Comparison of ENCODE assay signal across 13 cellular contexts in the genomic region with DNA sequence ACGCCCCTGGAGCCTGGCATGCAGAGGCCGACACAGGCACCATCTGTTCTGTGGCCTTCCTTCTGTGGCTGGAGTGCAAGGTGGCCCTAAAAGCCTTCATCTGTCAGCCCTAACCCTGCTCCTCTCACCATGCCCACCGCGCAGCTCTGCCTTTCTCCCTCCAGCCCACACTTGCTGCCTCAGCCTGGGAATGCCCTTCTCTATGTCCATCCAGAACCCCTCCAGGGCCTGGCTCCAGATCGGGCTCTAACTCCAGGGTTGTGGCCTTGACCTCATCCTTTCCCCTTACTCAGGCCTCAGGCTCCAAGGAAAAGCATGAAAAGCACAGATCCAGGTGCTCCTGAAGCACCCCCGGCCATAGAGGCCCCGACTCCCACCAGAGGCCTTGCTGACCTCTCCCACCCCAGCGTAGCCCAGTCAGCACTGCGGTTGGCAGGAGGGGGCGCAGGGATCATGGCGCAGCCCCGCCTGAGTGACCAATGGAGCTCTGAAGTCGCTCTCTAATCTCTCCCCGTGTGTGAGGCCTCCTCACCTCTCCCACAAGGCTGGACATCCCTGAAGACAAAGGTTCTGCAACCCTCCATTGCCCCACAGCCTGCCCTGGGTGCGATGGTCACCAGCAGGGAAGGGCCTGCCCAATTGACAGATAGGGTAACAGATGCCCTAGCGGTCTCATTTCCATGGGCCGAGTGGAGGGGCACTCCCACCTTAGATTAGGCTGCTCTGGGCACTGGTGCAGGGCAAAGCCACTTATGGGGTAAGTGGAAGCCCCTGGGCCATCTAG. TPM values are rescaled to one million over a fixed set of nuclear protein-coding genes. Genes with fewer than 3 reads are reported as not detected.
A peak's percentile ranks its signal among the peaks of the same experiment; 100 is the strongest.
DNase-seq lines count a peak whose midpoint lies in the region; ATAC-seq and TF ChIP-seq lines count a peak whose summit lies in the region.
"Had no signal": no experiment of that assay in that cellular context is flagged by ENCODE, and none has a peak within 500 bp of the region (broad histone marks: within the 10 kb centered on the region; RNA-seq: fewer than 3 reads in every experiment).

No MANE protein-coding gene starts in this region.

- peak overlapping the region; percentile 75 for H3K9ac ChIP-seq in mesenchymal stem cell (ENCODE audit: low read length)

- H3K23ac ChIP-seq in mesenchymal stem cell (ENCODE audit: low read length in 2 of 2), result peak overlapping the region; percentile 3 to 10

- H3K79me1 ChIP-seq in mesenchymal stem cell (replicated peaks; ENCODE audit: low read length, poor library complexity, severe bottlenecking), result peaks cover 42% of the 10 kb centered on the region

- no peak overlapping the region for H2BK120ac ChIP-seq in mesenchymal stem cell (ENCODE audit: low read depth, low read length)

- no peak overlapping the region for H3K4me2 ChIP-seq in mesenchymal stem cell (ENCODE audit: low read length, poor library complexity, severe bottlenecking)

- peak overlapping the region in 1 of 2 experiments; percentile 48 for H3K4me3 ChIP-seq in mesenchymal stem cell (ENCODE audit: insufficient read depth in 1 of 2, low read depth in 1 of 2, low read length in 2 of 2)
- H3K4me3 ChIP-seq in BE2C (ENCODE audit: low read depth, low read length), result no peak overlapping the region

- peak overlapping the region in 1 of 2 experiments; percentile 88 for H3K14ac ChIP-seq in mesenchymal stem cell (ENCODE audit: low read length in 2 of 2)

- TF ChIP-seq CTCF in HFFc6 (IDR thresholded peaks at IDR 0.05) (no peak), BE2C (IDR thresholded peaks at IDR 0.05; ENCODE audit: low read depth, low read length) (no peak), GM20000 (IDR thresholded peaks at IDR 0.05; ENCODE audit: extremely low read depth, missing control alignments) (no peak)

- DNase-seq in HFFc6, result no peak
- DNase-seq in caudate nucleus (lab: John Stamatoyannopoulos, UW), result no peak
- DNase-seq in mesenchymal stem cell, result no peak
- DNase-seq in stimulated activated effector memory CD8-positive, alpha-beta T cell treated with anti-CD3 and anti-CD28 coated beads, Interleukin-12 subunit alpha, Interleukin-12 subunit beta, amount 100 ng/mL, for 72 hours (ENCODE audit: low spot score in 2 of 2), result no peak
- no peak for DNase-seq in NCI-H226
- no peak for DNase-seq in BE2C
- no peak for DNase-seq in GM20000 (ENCODE audit: low spot score)
- DNase-seq in stimulated activated CD4-positive, alpha-beta T cell treated with anti-CD3 and anti-CD28 coated beads, Interleukin-12 subunit alpha, Interleukin-12 subunit beta, amount 100 ng/mL, for 4 hours, result no peak
- DNase-seq: activated CD4-positive, alpha-beta T cell treated with anti-CD3 and anti-CD28 coated beads for 4 hours; activated gamma-delta T cell treated with Interleukin-2 at 50 U/mL for 16 hours; CD8-positive, alpha-beta T cell; dermis blood vessel endothelial cell; NCI-H1417 treated with DMSO at 0.1 percent for 48 hours had no signal

- peak overlapping the region; percentile 94 for H4K8ac ChIP-seq in mesenchymal stem cell (ENCODE audit: low read length)

- H2BK5ac ChIP-seq in mesenchymal stem cell (ENCODE audit: low read depth, low read length, poor library complexity, severe bottlenecking), result no peak overlapping the region

- H3K9me3 ChIP-seq in mesenchymal stem cell (ENCODE audit: control insufficient read depth, low read length), result no peaks in the 10 kb centered on the region
- no peaks in the 10 kb centered on the region for H3K9me3 ChIP-seq in BE2C

- no peaks in the 10 kb centered on the region for H3K9me3 Mint-ChIP-seq in HFFc6
- no peaks in the 10 kb centered on the region for H3K9me3 Mint-ChIP-seq in stimulated activated effector memory CD8-positive, alpha-beta T cell treated with anti-CD3 and anti-CD28 coated beads, Interleukin-12 subunit alpha, Interleukin-12 subunit beta, amount 100 ng/mL, for 72 hours
- H3K9me3 Mint-ChIP-seq: CD8-positive, alpha-beta T cell had no signal

- H3K4me1 Mint-ChIP-seq in HFFc6 (ENCODE audit: low read depth), result peaks cover 91% of the 10 kb centered on the region
- peaks cover 35% of the 10 kb centered on the region for H3K4me1 Mint-ChIP-seq in stimulated activated effector memory CD8-positive, alpha-beta T cell treated with anti-CD3 and anti-CD28 coated beads, Interleukin-12 subunit alpha, Interleukin-12 subunit beta, amount 100 ng/mL, for 72 hours

- peak overlapping the region; percentile 90 for H2BK15ac ChIP-seq in mesenchymal stem cell (ENCODE audit: low read depth, poor library complexity, severe bottlenecking)

- WGBS in mesenchymal stem cell, result 94% methylated on average over 17 of the region's 17 CpGs

- peak overlapping the region; percentile 84 for H3K27ac ChIP-seq in caudate nucleus (ENCODE audit: low read depth, low read length)
- peak overlapping the region; percentile 73 for H3K27ac ChIP-seq in mesenchymal stem cell (ENCODE audit: low read length, poor library complexity, severe bottlenecking)

- peaks cover 3% of the 10 kb centered on the region for H3K27me3 Mint-ChIP-seq in HFFc6 (ENCODE audit: insufficient read depth)

- H2AFZ ChIP-seq in mesenchymal stem cell (ENCODE audit: low read depth, low read length), result no peak overlapping the region

- H3K27me3 ChIP-seq in mesenchymal stem cell (ENCODE audit: control insufficient read depth in 1 of 2, insufficient read depth in 1 of 2, low read length in 2 of 2), result no peaks in the 10 kb centered on the region
- no peaks in the 10 kb centered on the region for H3K27me3 ChIP-seq in BE2C

- peaks cover 67% of the 10 kb centered on the region for H3K4me1 ChIP-seq in mesenchymal stem cell (ENCODE audit: control insufficient read depth, insufficient read depth, low read depth, low read length)
- H3K4me1 ChIP-seq in BE2C, result peaks cover 3% of the 10 kb centered on the region; the same call in 1 of the 2 replicates

- peak overlapping the region in 1 of 2 experiments; percentile 85 for H2BK12ac ChIP-seq in mesenchymal stem cell (ENCODE audit: low read length in 2 of 2)

- H3K4me3 Mint-ChIP-seq in HFFc6, result 0 out of 2 replicates have a peak overlapping the region, but pooled peaks have one; percentile 87
- no peak overlapping the region for H3K4me3 Mint-ChIP-seq in stimulated activated effector memory CD8-positive, alpha-beta T cell treated with anti-CD3 and anti-CD28 coated beads, Interleukin-12 subunit alpha, Interleukin-12 subunit beta, amount 100 ng/mL, for 72 hours
- H3K4me3 Mint-ChIP-seq: CD8-positive, alpha-beta T cell had no signal

- H3K4ac ChIP-seq in mesenchymal stem cell (ENCODE audit: low read depth in 1 of 2, low read length in 2 of 2), result peak overlapping the region; percentile 35 to 77

- peak overlapping the region; percentile 89 for H4K91ac ChIP-seq in mesenchymal stem cell (ENCODE audit: low read length)

- H3K36me3 Mint-ChIP-seq in HFFc6 (ENCODE audit: low read depth), result peaks cover 5% of the 10 kb centered on the region; the same call in 1 of the 2 replicates
- peaks cover 12% of the 10 kb centered on the region for H3K36me3 Mint-ChIP-seq in stimulated activated effector memory CD8-positive, alpha-beta T cell treated with anti-CD3 and anti-CD28 coated beads, Interleukin-12 subunit alpha, Interleukin-12 subunit beta, amount 100 ng/mL, for 72 hours
- H3K36me3 Mint-ChIP-seq: CD8-positive, alpha-beta T cell had no signal

- peak overlapping the region; percentile 96 for H3K27ac Mint-ChIP-seq in HFFc6
- H3K27ac Mint-ChIP-seq in stimulated activated effector memory CD8-positive, alpha-beta T cell treated with anti-CD3 and anti-CD28 coated beads, Interleukin-12 subunit alpha, Interleukin-12 subunit beta, amount 100 ng/mL, for 72 hours, result peak overlapping the region; percentile 70
- H3K27ac Mint-ChIP-seq: CD8-positive, alpha-beta T cell had no signal

- peaks cover 66 to 67% of the 10 kb centered on the region in 2 experiments for H3K36me3 ChIP-seq in mesenchymal stem cell (ENCODE audit: control insufficient read depth in 1 of 2, insufficient read depth in 2 of 2, low read depth in 1 of 2, low read length in 2 of 2)
- no peaks in the 10 kb centered on the region for H3K36me3 ChIP-seq in BE2C

- H3K18ac ChIP-seq in mesenchymal stem cell (ENCODE audit: low read depth in 1 of 2, low read length in 2 of 2), result peak overlapping the region; percentile 84 to 93

- no peak for ATAC-seq in stimulated activated effector memory CD8-positive, alpha-beta T cell treated with anti-CD3 and anti-CD28 coated beads, Interleukin-12 subunit alpha, Interleukin-12 subunit beta, amount 100 ng/mL, for 72 hours
- ATAC-seq: CD8-positive, alpha-beta T cell had no signal

- peak overlapping the region; percentile 72 for H2AK5ac ChIP-seq in mesenchymal stem cell (ENCODE audit: low read length, severe bottlenecking)

RNA-seq across cellular contexts. Expression of gene ZCCHC24, which starts 9.2 kb away (rescaled TPM):
- total RNA-seq in HFFc6 (2021; fragmentation: NEBNext Ultra II Directional; extraction: Animal tissue kit (Norgen Biotek cat#: 25700)), result 10 to 100 TPM; 33.2 to 40.3 (median 37.5) TPM
- polyA plus RNA-seq in mesenchymal stem cell (2013, experiment 1 of 2), result 47.4 TPM
- 49.0 TPM for polyA plus RNA-seq in mesenchymal stem cell (2013, experiment 2 of 2)
- 5.6 TPM for polyA plus RNA-seq in BE2C (2012; ENCODE audit: insufficient read depth, insufficient read length, low read depth)
